Comparison of ENCODE assay signal across 15 cellular contexts in the genomic region with DNA sequence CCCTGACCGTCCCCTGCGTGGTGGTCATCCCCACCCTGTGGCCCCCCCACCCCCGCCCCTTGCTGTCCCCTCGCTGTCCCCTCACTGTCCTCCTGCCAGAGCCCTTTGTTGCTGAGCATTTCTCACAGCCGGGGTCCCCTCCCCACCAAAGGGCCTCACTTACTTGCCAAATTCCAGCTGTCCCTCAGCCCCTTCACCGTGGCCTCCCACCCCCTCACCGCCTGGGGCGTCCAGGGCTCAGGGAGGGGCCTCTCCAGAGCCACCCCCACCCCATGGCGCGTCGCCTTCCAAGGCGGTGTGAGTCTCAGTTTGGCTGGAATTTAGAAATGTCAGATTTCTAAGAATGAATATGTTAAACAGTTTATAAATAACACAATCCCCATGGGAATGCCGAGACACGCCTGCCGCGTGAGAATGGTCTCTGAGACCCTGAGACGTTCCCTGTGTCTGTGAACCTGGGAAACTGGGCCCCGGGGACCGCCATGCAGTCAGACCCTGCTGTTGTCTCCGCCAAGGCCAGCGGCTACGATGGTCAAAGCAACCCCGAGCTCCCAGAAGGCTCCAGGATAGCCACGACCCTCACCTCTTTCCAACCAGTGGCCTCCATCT.
"Had no signal": no experiment of that assay in that cellular context is flagged by ENCODE, and none has a peak within 500 bp of the region (broad histone marks: within the 10 kb centered on the region; RNA-seq: fewer than 3 reads in every experiment).

No MANE protein-coding gene starts in this region.

- DNase-seq: activated CD4-positive, alpha-beta memory T cell treated with anti-CD3 and anti-CD28 coated beads, Interleukin-2, amount 10 ng/mL, durations not matched to agents 7 days and 5 days; activated gamma-delta T cell treated with Interleukin-2 at 50 U/mL for 16 hours; activated T-cell treated with anti-CD3 and anti-CD28 coated beads, Interleukin-2, amount 50 U/mL, for 72 hours; aorta; colonic mucosa; effector memory CD4-positive, alpha-beta T cell; hypothalamus; naive B cell; right cardiac atrium; SW 1271; thyroid gland had no signal

- H3K4me1 ChIP-seq: colonic mucosa had no signal

- H3K36me3 ChIP-seq: colonic mucosa, thyroid gland had no signal

- H3K9me3 Mint-ChIP-seq: activated CD4-positive, alpha-beta memory T cell treated with anti-CD3 and anti-CD28 coated beads, Interleukin-2, amount 10 ng/mL, durations not matched to agents 7 days and 5 days; activated T-cell treated with anti-CD3 and anti-CD28 coated beads, Interleukin-2, amount 50 U/mL, for 72 hours; naive B cell; T-helper 2 cell treated with Interferon-gamma antibody and Interleukin-4, amounts not matched to agents 5 μg/mL and 100 μg/mL, for 36 hours had no signal

- H3K4me3 Mint-ChIP-seq: activated CD4-positive, alpha-beta memory T cell treated with anti-CD3 and anti-CD28 coated beads, Interleukin-2, amount 10 ng/mL, durations not matched to agents 7 days and 5 days; activated T-cell treated with anti-CD3 and anti-CD28 coated beads, Interleukin-2, amount 50 U/mL, for 72 hours; naive B cell; T-helper 2 cell treated with Interferon-gamma antibody and Interleukin-4, amounts not matched to agents 5 μg/mL and 100 μg/mL, for 36 hours had no signal

- H3K4me2 ChIP-seq: smooth muscle cell had no signal

- H3K27me3 ChIP-seq: colonic mucosa, thyroid gland had no signal

- H3K4me3 ChIP-seq: colonic mucosa, lung, smooth muscle cell, thyroid gland had no signal

- H3K4me1 Mint-ChIP-seq: activated CD4-positive, alpha-beta memory T cell treated with anti-CD3 and anti-CD28 coated beads, Interleukin-2, amount 10 ng/mL, durations not matched to agents 7 days and 5 days had no signal

- H3K36me3 Mint-ChIP-seq: naive B cell had no signal

- H3K27ac ChIP-seq: colonic mucosa, epithelial cell of prostate, thyroid gland had no signal

- H3K9me3 ChIP-seq: colonic mucosa, thyroid gland had no signal

- H3K27ac Mint-ChIP-seq: activated CD4-positive, alpha-beta memory T cell treated with anti-CD3 and anti-CD28 coated beads, Interleukin-2, amount 10 ng/mL, durations not matched to agents 7 days and 5 days; activated T-cell treated with anti-CD3 and anti-CD28 coated beads, Interleukin-2, amount 50 U/mL, for 72 hours; naive B cell; T-helper 2 cell treated with Interferon-gamma antibody and Interleukin-4, amounts not matched to agents 5 μg/mL and 100 μg/mL, for 36 hours had no signal
